Comparison of ENCODE assay signal across 1 cellular context in genomic region chr19:18001837-18002345, GRCh38.
TF ChIP-seq lines count a peak whose summit lies in the region.

No MANE protein-coding gene starts in this region.

TF ChIP-seq in GM12878, 131 proteins besides CTCF, POLR2A, EP300 and RAD21:
- no peak for TF ChIP-seq NKRF (conservative IDR thresholded peaks at IDR 0.05)
- 0 out of 2 replicates have a peak, but pooled peaks have one; percentile 8 for TF ChIP-seq NR2F1 (conservative IDR thresholded peaks at IDR 0.05)
TF ChIP-seq in GM12878: peak in this region for 1.
